ENCODE assay signal across 17 cellular contexts in the genomic region with DNA sequence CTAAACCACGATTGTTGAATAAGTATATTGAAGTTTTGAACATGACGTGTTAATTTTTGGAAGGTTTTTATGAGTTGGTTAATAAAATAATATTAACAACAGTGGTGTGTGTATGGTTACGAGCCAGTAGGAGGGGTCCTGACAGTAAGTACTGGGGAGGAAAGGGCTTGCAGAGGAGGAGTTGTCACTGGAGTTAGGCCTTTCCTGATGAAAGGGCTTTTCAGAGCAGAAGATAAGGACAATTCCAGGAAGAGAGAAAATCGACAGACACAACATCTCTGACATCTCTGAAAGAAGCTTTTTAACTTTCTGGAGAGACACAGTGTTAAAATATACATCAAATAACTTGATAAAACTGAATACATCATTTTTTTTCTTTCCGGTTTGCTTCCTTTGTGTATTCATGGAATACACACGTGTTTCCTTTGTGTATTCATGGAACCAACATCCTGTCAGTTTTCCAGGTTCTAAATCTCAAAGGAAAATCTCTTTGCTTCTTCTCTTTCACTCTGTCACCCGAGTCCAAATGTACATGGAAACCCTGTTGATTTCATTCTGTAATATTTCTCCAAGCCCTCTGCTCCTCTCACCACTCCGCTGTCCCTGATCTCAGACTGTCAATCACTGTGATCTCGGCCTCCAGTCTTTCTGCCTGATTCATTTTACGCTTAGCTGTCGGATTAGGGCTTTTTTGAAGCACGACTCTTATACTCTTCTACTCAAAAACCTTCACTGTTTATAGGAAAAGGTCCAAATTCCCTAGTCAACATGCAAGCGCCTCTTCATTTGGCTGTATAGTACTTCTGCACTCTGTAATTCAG.
"Had no signal": no experiment of that assay in that cellular context is flagged by ENCODE, and none has a peak within 500 bp of the region (broad histone marks: within the 10 kb centered on the region; RNA-seq: fewer than 3 reads in every experiment).

No MANE protein-coding gene starts in this region.

- H3K36me3 Mint-ChIP-seq: activated naive CD8-positive, alpha-beta T cell treated with anti-CD3 and anti-CD28 coated beads, Interleukin-2, amount 10 ng/mL, durations not matched to agents 7 days and 5 days; stimulated activated effector memory CD8-positive, alpha-beta T cell treated with anti-CD3 and anti-CD28 coated beads, Interleukin-12 subunit alpha, Interleukin-12 subunit beta, amount 100 ng/mL, for 72 hours had no signal

- H3K27ac ChIP-seq: hepatocyte, uterus had no signal

- H3K27ac Mint-ChIP-seq: activated CD4-positive, alpha-beta T cell treated with anti-CD3 and anti-CD28 coated beads, Interleukin-2, amount 10 ng/mL, durations not matched to agents 24 days and 14 days; activated naive CD8-positive, alpha-beta T cell treated with anti-CD3 and anti-CD28 coated beads, Interleukin-2, amount 10 ng/mL, durations not matched to agents 7 days and 5 days; endodermal cell; stimulated activated effector memory CD8-positive, alpha-beta T cell treated with anti-CD3 and anti-CD28 coated beads, Interleukin-12 subunit alpha, Interleukin-12 subunit beta, amount 100 ng/mL, for 72 hours had no signal

- H3K79me2 ChIP-seq: hepatocyte had no signal

- H3K4me3 ChIP-seq: hepatocyte, tibial nerve, uterus had no signal

- H2AFZ ChIP-seq: hepatocyte had no signal

- H3K4me1 ChIP-seq: uterus had no signal

- ATAC-seq: left ventricle myocardium superior; SK-N-SH treated with all-trans-retinoic acid at 6 μM for 48 hours; stimulated activated effector memory CD8-positive, alpha-beta T cell treated with anti-CD3 and anti-CD28 coated beads, Interleukin-12 subunit alpha, Interleukin-12 subunit beta, amount 100 ng/mL, for 72 hours had no signal

- H3K4me3 Mint-ChIP-seq: activated CD4-positive, alpha-beta T cell treated with anti-CD3 and anti-CD28 coated beads, Interleukin-2, amount 10 ng/mL, durations not matched to agents 24 days and 14 days; activated naive CD8-positive, alpha-beta T cell treated with anti-CD3 and anti-CD28 coated beads, Interleukin-2, amount 10 ng/mL, durations not matched to agents 7 days and 5 days; endodermal cell; stimulated activated effector memory CD8-positive, alpha-beta T cell treated with anti-CD3 and anti-CD28 coated beads, Interleukin-12 subunit alpha, Interleukin-12 subunit beta, amount 100 ng/mL, for 72 hours had no signal

- DNase-seq: activated CD4-positive, alpha-beta T cell treated with anti-CD3 and anti-CD28 coated beads, Interleukin-2, amount 10 ng/mL, durations not matched to agents 24 days and 14 days; activated CD4-positive, CD25-positive, alpha-beta regulatory T cell; activated CD8-positive, alpha-beta memory T cell treated with anti-CD3 and anti-CD28 coated beads, Interleukin-2, amount 50 U/mL, for 48 hours; activated naive CD4-positive, alpha-beta T cell; activated naive CD8-positive, alpha-beta T cell treated with anti-CD3 and anti-CD28 coated beads, Interleukin-2, amount 10 ng/mL, durations not matched to agents 7 days and 5 days; aorta; cerebellar nuclear complex; endodermal cell; left ventricle myocardium superior; mesenchymal stem cell; stimulated activated CD4-positive, alpha-beta T cell treated with anti-CD3 and anti-CD28 coated beads, Interleukin-12 subunit alpha, Interleukin-12 subunit beta, amount 100 ng/mL, for 4 hours; stimulated activated CD4-positive, alpha-beta T cell treated with anti-CD3 and anti-CD28 coated beads, Interleukin-2, amount 100 ng/mL, for 24 hours; uterus had no signal

- H3K36me3 ChIP-seq: tibial nerve, uterus had no signal

- H3K27me3 ChIP-seq: hepatocyte, tibial nerve, uterus had no signal

- H3K9me3 Mint-ChIP-seq: activated naive CD8-positive, alpha-beta T cell treated with anti-CD3 and anti-CD28 coated beads, Interleukin-2, amount 10 ng/mL, durations not matched to agents 7 days and 5 days; endodermal cell; stimulated activated effector memory CD8-positive, alpha-beta T cell treated with anti-CD3 and anti-CD28 coated beads, Interleukin-12 subunit alpha, Interleukin-12 subunit beta, amount 100 ng/mL, for 72 hours had no signal

- H3K4me1 Mint-ChIP-seq: activated CD4-positive, alpha-beta T cell treated with anti-CD3 and anti-CD28 coated beads, Interleukin-2, amount 10 ng/mL, durations not matched to agents 24 days and 14 days; activated naive CD8-positive, alpha-beta T cell treated with anti-CD3 and anti-CD28 coated beads, Interleukin-2, amount 10 ng/mL, durations not matched to agents 7 days and 5 days had no signal

- H3K4me2 ChIP-seq: hepatocyte had no signal

- H3K9me3 ChIP-seq: tibial nerve, uterus had no signal
